Comparison of ENCODE assay signal across 8 cellular contexts in the genomic region with DNA sequence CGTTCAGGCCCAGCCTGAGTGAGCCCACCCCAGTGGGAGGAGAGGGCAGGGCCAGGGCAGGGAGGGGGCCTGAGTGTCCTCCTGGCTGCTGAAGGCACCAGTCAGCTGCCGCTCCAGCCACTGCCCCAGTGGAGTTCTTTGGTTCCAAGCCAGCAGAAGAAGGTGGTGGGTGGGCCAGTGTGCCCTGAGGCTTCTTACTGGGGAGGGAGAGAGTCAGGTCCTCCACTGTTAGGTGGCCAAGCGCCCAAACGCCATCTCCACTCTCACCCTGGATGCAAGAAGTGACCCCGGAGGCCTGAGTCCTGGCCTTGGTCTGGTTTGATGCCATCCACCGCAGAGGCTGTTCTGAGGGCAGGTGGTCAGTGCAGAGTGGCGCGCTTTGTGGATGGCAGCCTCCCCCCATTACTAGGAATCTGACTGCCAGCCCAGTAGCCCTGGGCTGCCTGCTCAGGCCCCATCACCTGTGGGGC. TPM values are rescaled to one million over a fixed set of nuclear protein-coding genes. Genes with fewer than 3 reads are reported as not detected.
DNase-seq lines count a peak whose midpoint lies in the region; ATAC-seq and TF ChIP-seq lines count a peak whose summit lies in the region.

No MANE protein-coding gene starts in this region.

- CTCF ChIA-PET in activated CD4-positive, alpha-beta T cell treated with anti-CD3 and anti-CD28 coated beads, Interleukin-2, amount 10 ng/mL, durations not matched to agents 7 days and 5 days (lab: Charles Lee): interaction anchor here (1.6 kb wide), 1 partner anchor 161 kb away, joined by 4 read pairs; the partner anchor contains the start of gene GAA

- peak overlapping the region; percentile 97 for H3K27ac Mint-ChIP-seq in activated CD4-positive, alpha-beta T cell treated with anti-CD3 and anti-CD28 coated beads, Interleukin-2, amount 10 ng/mL, durations not matched to agents 7 days and 5 days
- peak overlapping the region; percentile 83 for H3K27ac Mint-ChIP-seq in activated T-helper 17 cell treated with anti-CD3 and anti-CD28 coated beads, Interleukin-2, amount 50 U/mL, for 72 hours

- H3K9me3 Mint-ChIP-seq in activated CD4-positive, alpha-beta T cell treated with anti-CD3 and anti-CD28 coated beads, Interleukin-2, amount 10 ng/mL, durations not matched to agents 7 days and 5 days: no peaks in the 10 kb centered on the region
- no peaks in the 10 kb centered on the region for H3K9me3 Mint-ChIP-seq in activated T-helper 17 cell treated with anti-CD3 and anti-CD28 coated beads, Interleukin-2, amount 50 U/mL, for 72 hours

- POLR2A ChIA-PET in activated CD4-positive, alpha-beta T cell treated with anti-CD3 and anti-CD28 coated beads, Interleukin-2, amount 10 ng/mL, durations not matched to agents 7 days and 5 days (lab: Charles Lee): interaction anchor here (1.0 kb wide), 1 partner anchor 117 kb away, joined by 3 read pairs; no protein-coding TSS in a partner anchor

- intact Hi-C loops in testis (cut with DNase I; ENCODE audit: low total_unique reads): no loop called here

- H3K9me3 ChIP-seq in liver (ENCODE audit: control insufficient read depth in 4 of 4, low read length in 3 of 4) (no peaks in the 10 kb centered on the region), testis (no peaks in the 10 kb centered on the region)

- no peak overlapping the region for H3K9ac ChIP-seq in liver (ENCODE audit: low read depth in 1 of 2, low read length in 2 of 2)

- no peak for ATAC-seq in activated T-helper 17 cell treated with anti-CD3 and anti-CD28 coated beads, Interleukin-2, amount 50 U/mL, for 72 hours (replicated peaks)
- no peak for ATAC-seq in GM19023 (IDR thresholded peaks at IDR 0.05; ENCODE audit: unreplicated experiment)

- H3K4me3 ChIP-seq in liver (ENCODE audit: low read depth in 1 of 3, low read length in 3 of 3) (peak overlapping the region in 1 of 3 donors; percentile 24), testis (no peak overlapping the region)

- H3K27me3 Mint-ChIP-seq in activated CD4-positive, alpha-beta T cell treated with anti-CD3 and anti-CD28 coated beads, Interleukin-2, amount 10 ng/mL, durations not matched to agents 7 days and 5 days: no peaks in the 10 kb centered on the region
- H3K27me3 Mint-ChIP-seq in activated T-helper 17 cell treated with anti-CD3 and anti-CD28 coated beads, Interleukin-2, amount 50 U/mL, for 72 hours: no peaks in the 10 kb centered on the region

- TF ChIP-seq CTCF in liver (IDR thresholded peaks at IDR 0.05; ENCODE audit: low read depth, low read length, missing input control) (no peak), testis (IDR thresholded peaks at IDR 0.05) (no peak)

- H3K4me3 Mint-ChIP-seq in activated CD4-positive, alpha-beta T cell treated with anti-CD3 and anti-CD28 coated beads, Interleukin-2, amount 10 ng/mL, durations not matched to agents 7 days and 5 days: peak overlapping the region; percentile 94
- peak overlapping the region; percentile 99 for H3K4me3 Mint-ChIP-seq in activated T-helper 17 cell treated with anti-CD3 and anti-CD28 coated beads, Interleukin-2, amount 50 U/mL, for 72 hours

- 84% methylated on average over 8 of the region's 8 CpGs for WGBS in liver
- 53 to 70% methylated on average over 3 to 8 of the region's 8 CpGs for WGBS in testis, 2 donors

- TF ChIP-seq POLR2A in testis (IDR thresholded peaks at IDR 0.05): no peak

- H3K36me3 Mint-ChIP-seq in activated CD4-positive, alpha-beta T cell treated with anti-CD3 and anti-CD28 coated beads, Interleukin-2, amount 10 ng/mL, durations not matched to agents 7 days and 5 days (ENCODE audit: low read depth): peaks cover 40% of the 10 kb centered on the region
- peaks cover 31% of the 10 kb centered on the region for H3K36me3 Mint-ChIP-seq in activated T-helper 17 cell treated with anti-CD3 and anti-CD28 coated beads, Interleukin-2, amount 50 U/mL, for 72 hours (ENCODE audit: low read depth)

- peaks cover 62% of the 10 kb centered on the region for H3K4me1 Mint-ChIP-seq in activated CD4-positive, alpha-beta T cell treated with anti-CD3 and anti-CD28 coated beads, Interleukin-2, amount 10 ng/mL, durations not matched to agents 7 days and 5 days
- peaks cover 36% of the 10 kb centered on the region for H3K4me1 Mint-ChIP-seq in activated T-helper 17 cell treated with anti-CD3 and anti-CD28 coated beads, Interleukin-2, amount 50 U/mL, for 72 hours

- H3K36me3 ChIP-seq in liver (ENCODE audit: control insufficient read depth in 4 of 4, insufficient read depth in 3 of 4, low read depth in 1 of 4, low read length in 3 of 4) (peaks cover 0 to 3% (median 2%) of the 10 kb centered on the region in 4 donors), testis (ENCODE audit: low read depth, missing control alignments) (no peaks in the 10 kb centered on the region)

- peak overlapping the region; percentile 99 to 100 for H3K27ac ChIP-seq in liver (ENCODE audit: low read depth in 1 of 2, low read length in 2 of 2)
- peak overlapping the region; percentile 59 to 96 for H3K27ac ChIP-seq in testis

- DNase-seq in activated CD4-positive, alpha-beta T cell treated with anti-CD3 and anti-CD28 coated beads, Interleukin-2, amount 10 ng/mL, durations not matched to agents 7 days and 5 days: no peak
- no peak for DNase-seq in activated CD4-positive, alpha-beta T cell treated with anti-CD3 and anti-CD28 coated beads for 1 hour
- DNase-seq in testis: no peak
- DNase-seq in RKO (ENCODE audit: low spot score): no peak
- DNase-seq in KBM-7: no peak

- H3K27me3 ChIP-seq in liver (ENCODE audit: control insufficient read depth in 4 of 4, insufficient read depth in 4 of 4, low read length in 3 of 4) (no peaks in the 10 kb centered on the region), testis (no peaks in the 10 kb centered on the region)

- H3K4me1 ChIP-seq in liver (ENCODE audit: control insufficient read depth in 4 of 4, insufficient read depth in 4 of 4, low read length in 3 of 4) (peaks cover 14 to 40% (median 33%) of the 10 kb centered on the region in 4 donors), testis (peaks cover 23% of the 10 kb centered on the region)

- in situ Hi-C loops in KBM-7 (cut with MboI; ENCODE audit: low pct_unique_long_range_greater_than_20kb, low sequenced_read_pairs): no loop called here

- TF ChIP-seq RAD21 in liver (IDR thresholded peaks at IDR 0.05): no peak

TF ChIP-seq in liver, 16 proteins besides CTCF, POLR2A, EP300 and RAD21 (continues in another document):
- no peak for TF ChIP-seq GABPA (IDR thresholded peaks at IDR 0.05 in 1 of 2, conservative IDR thresholded peaks at IDR 0.05 in 1 of 2)
- TF ChIP-seq FOXA2 (IDR thresholded peaks at IDR 0.05): no peak
- TF ChIP-seq MAX (IDR thresholded peaks at IDR 0.05): no peak
- TF ChIP-seq HNF4A (conservative IDR thresholded peaks at IDR 0.05): no peak
- no peak for TF ChIP-seq NR2F2 (IDR thresholded peaks at IDR 0.05)
- TF ChIP-seq EGR1 (IDR thresholded peaks at IDR 0.05; ENCODE audit: low read depth in 2 of 2): no peak
- TF ChIP-seq FOXA1 (IDR thresholded peaks at IDR 0.05): no peak
- TF ChIP-seq RXRA (IDR thresholded peaks at IDR 0.05): no peak

RNA-seq across cellular contexts. Expression of gene RNF213, which starts 2.2 kb away (rescaled TPM):
- 100 to 1,000 TPM; 579 to 602 TPM for total RNA-seq in activated CD4-positive, alpha-beta T cell treated with anti-CD3 and anti-CD28 coated beads, Interleukin-2, amount 10 ng/mL, durations not matched to agents 7 days and 5 days
- total RNA-seq in activated T-helper 17 cell treated with anti-CD3 and anti-CD28 coated beads, Interleukin-2, amount 50 U/mL, for 72 hours: 1,000 to 10,000 TPM; 1,022 to 1,405 TPM
- total RNA-seq in liver (100 to 1,000 TPM in 1 of 2 donors, 10 to 100 TPM in 1; 42.0 to 104 TPM), testis (10 to 100 TPM; 66.9 to 68.9 TPM)
- polyA plus RNA-seq in liver (10 to 100 TPM; 18.2 to 25.1 TPM), testis (ENCODE audit: insufficient read depth, low read depth, low replicate concordance) (25.3 TPM)

RNA-seq across cellular contexts. Expression of gene SLC26A11, which starts 42.6 kb away (rescaled TPM):
- 1 to 10 TPM; 5.9 to 6.1 TPM for total RNA-seq in activated CD4-positive, alpha-beta T cell treated with anti-CD3 and anti-CD28 coated beads, Interleukin-2, amount 10 ng/mL, durations not matched to agents 7 days and 5 days
- 10 to 100 TPM; 23.5 to 37.3 TPM for total RNA-seq in activated T-helper 17 cell treated with anti-CD3 and anti-CD28 coated beads, Interleukin-2, amount 50 U/mL, for 72 hours
- total RNA-seq in liver: 1 to 10 TPM; 6.9 to 8.2 TPM
- 1 to 10 TPM; 3.3 to 4.2 TPM for polyA plus RNA-seq in liver
- total RNA-seq in testis: 10 to 100 TPM; 16.9 to 19.0 TPM
- polyA plus RNA-seq in testis (ENCODE audit: insufficient read depth, low read depth, low replicate concordance): 8.4 TPM

RNA-seq across cellular contexts. Expression of gene SGSH, which starts 42.7 kb away (rescaled TPM):
- total RNA-seq in activated CD4-positive, alpha-beta T cell treated with anti-CD3 and anti-CD28 coated beads, Interleukin-2, amount 10 ng/mL, durations not matched to agents 7 days and 5 days: 10 to 100 TPM; 31.5 to 34.3 TPM
- 10 to 100 TPM; 45.7 to 63.6 TPM for total RNA-seq in activated T-helper 17 cell treated with anti-CD3 and anti-CD28 coated beads, Interleukin-2, amount 50 U/mL, for 72 hours
- total RNA-seq in liver: 10 to 100 TPM in 1 of 2 donors, 1 to 10 TPM in 1; 5.8 to 15.2 TPM
- 10 to 100 TPM; 10.6 to 19.8 TPM for polyA plus RNA-seq in liver
- 10 to 100 TPM; 29.7 to 50.3 TPM for total RNA-seq in testis
- polyA plus RNA-seq in testis (ENCODE audit: insufficient read depth, low read depth, low replicate concordance): 19.8 TPM

Comparison
In these comparisons a context has a peak if more than half of its experiments do, and no peak if none do; other contexts are left out.
1. RNA of gene RNF213, which starts 2.2 kb away (total RNA-seq): 1,022 to 1,405 TPM in activated T-helper 17 cell treated with anti-CD3 and anti-CD28 coated beads, Interleukin-2, amount 50 U/mL, for 72 hours and 579 to 602 TPM in activated CD4-positive, alpha-beta T cell treated with anti-CD3 and anti-CD28 coated beads, Interleukin-2, amount 10 ng/mL, durations not matched to agents 7 days and 5 days; 42.0 to 104 TPM in liver and 66.9 to 68.9 TPM in testis; every median in the first group is over 4 times any median in the second.